ENCODE assay signal across 27 cellular contexts in genomic region chr4:179112441-179113170, GRCh38.
"Had no signal": no experiment of that assay in that cellular context is flagged by ENCODE, and none has a peak within 500 bp of the region (broad histone marks: within the 10 kb centered on the region; RNA-seq: fewer than 3 reads in every experiment).

No MANE protein-coding gene starts in this region.

- DNase-seq: activated CD4-positive, alpha-beta memory T cell treated with anti-CD3 and anti-CD28 coated beads for 36 hours; activated CD4-positive, alpha-beta T cell treated with anti-CD3 and anti-CD28 coated beads, Interleukin-2, amount 10 ng/mL, durations not matched to agents 24 days and 14 days; activated CD4-positive, CD25-positive, alpha-beta regulatory T cell treated with anti-CD3 and anti-CD28 coated beads, Interleukin-2, amount 50 U/mL, for 72 hours; activated CD8-positive, alpha-beta memory T cell treated with anti-CD3 and anti-CD28 coated beads, Interleukin-2, amount 50 U/mL, for 48 hours; activated gamma-delta T cell treated with Interleukin-2 at 50 U/mL for 16 hours; activated naive CD4-positive, alpha-beta T cell treated with anti-CD3 and anti-CD28 coated beads, Interleukin-2, amount 50 U/mL, for 16 hours; activated T-cell treated with anti-CD3 and anti-CD28 coated beads, Interleukin-2, amount 50 U/mL, for 4 hours; amygdala; central memory CD4-positive, alpha-beta T cell; endodermal cell; gastrocnemius medialis; hippocampal formation; lower lobe of right lung; mucosa of descending colon; posterior cingulate gyrus; right cardiac atrium; stimulated activated CD4-positive, alpha-beta T cell treated with anti-CD3 and anti-CD28 coated beads, Interleukin-4, amount 100 ng/mL, for 1 hour; stimulated activated naive CD8-positive, alpha-beta T cell treated with anti-CD3 and anti-CD28 coated beads, Interleukin-15, Interleukin-2, amounts not matched to agents 100 U/mL and 50 U/mL, for 24 hours; T-helper 9 cell; uterus had no signal

- H3K27ac ChIP-seq: esophagus muscularis mucosa, gastrocnemius medialis, lower lobe of right lung, thoracic aorta, uterus had no signal

- H3K9me3 Mint-ChIP-seq: endodermal cell; T-helper 1 cell treated with Interleukin-12 subunit alpha and Interleukin-12 subunit beta and Interleukin-4 antibody, amounts not matched to agents 30 μg/mL and 1 μg/mL, for 36 hours; type B pancreatic cell had no signal

- H3K27me3 Mint-ChIP-seq: activated CD4-positive, alpha-beta memory T cell treated with anti-CD3 and anti-CD28 coated beads for 36 hours; activated CD4-positive, alpha-beta T cell treated with anti-CD3 and anti-CD28 coated beads, Interleukin-2, amount 10 ng/mL, durations not matched to agents 24 days and 14 days; activated T-helper 17 cell treated with anti-CD3 and anti-CD28 coated beads, Interleukin-2, amount 50 U/mL, for 72 hours; dendritic cell treated with granulocyte-macrophage colony-stimulating factor and Interleukin-4, amounts not matched to agents 40 ng/mL and 50 ng/mL, for 4 days; natural killer cell treated with Interleukin-12 subunit alpha and Interleukin-12 subunit beta and Interleukin-15 and Interleukin-18, amount 100 ng/mL, for 72 hours; type B pancreatic cell had no signal

- H3K9me3 ChIP-seq: esophagus muscularis mucosa, gastrocnemius medialis, lower lobe of right lung, thoracic aorta, uterus had no signal

- ATAC-seq: activated T-cell treated with anti-CD3 and anti-CD28 coated beads, Interleukin-2, amount 50 U/mL, for 4 hours; activated T-helper 17 cell treated with anti-CD3 and anti-CD28 coated beads, Interleukin-2, amount 50 U/mL, for 72 hours; gastrocnemius medialis; lower lobe of right lung; mucosa of descending colon; natural killer cell treated with Interleukin-12 subunit alpha and Interleukin-12 subunit beta and Interleukin-15 and Interleukin-18, amount 100 ng/mL, for 72 hours; right cardiac atrium; stimulated activated naive CD8-positive, alpha-beta T cell treated with anti-CD3 and anti-CD28 coated beads, Interleukin-15, Interleukin-2, amounts not matched to agents 100 U/mL and 50 U/mL, for 24 hours had no signal

- H3K27ac Mint-ChIP-seq: activated CD4-positive, alpha-beta memory T cell treated with anti-CD3 and anti-CD28 coated beads for 36 hours; activated CD4-positive, alpha-beta T cell treated with anti-CD3 and anti-CD28 coated beads, Interleukin-2, amount 10 ng/mL, durations not matched to agents 24 days and 14 days; activated T-helper 17 cell treated with anti-CD3 and anti-CD28 coated beads, Interleukin-2, amount 50 U/mL, for 72 hours; dendritic cell treated with granulocyte-macrophage colony-stimulating factor and Interleukin-4, amounts not matched to agents 40 ng/mL and 50 ng/mL, for 4 days; endodermal cell; natural killer cell treated with Interleukin-12 subunit alpha and Interleukin-12 subunit beta and Interleukin-15 and Interleukin-18, amount 100 ng/mL, for 72 hours; T-helper 1 cell treated with Interleukin-12 subunit alpha and Interleukin-12 subunit beta and Interleukin-4 antibody, amounts not matched to agents 30 μg/mL and 1 μg/mL, for 36 hours; type B pancreatic cell had no signal

- H3K36me3 Mint-ChIP-seq: activated CD4-positive, alpha-beta memory T cell treated with anti-CD3 and anti-CD28 coated beads for 36 hours; natural killer cell treated with Interleukin-12 subunit alpha and Interleukin-12 subunit beta and Interleukin-15 and Interleukin-18, amount 100 ng/mL, for 72 hours; type B pancreatic cell had no signal

- H3K4me3 ChIP-seq: esophagus muscularis mucosa, gastrocnemius medialis, lower lobe of right lung, mucosa of descending colon, thoracic aorta, uterus had no signal

- H3K27me3 ChIP-seq: esophagus muscularis mucosa, gastrocnemius medialis, uterus had no signal

- H3K4me1 Mint-ChIP-seq: activated CD4-positive, alpha-beta T cell treated with anti-CD3 and anti-CD28 coated beads, Interleukin-2, amount 10 ng/mL, durations not matched to agents 24 days and 14 days; activated T-helper 17 cell treated with anti-CD3 and anti-CD28 coated beads, Interleukin-2, amount 50 U/mL, for 72 hours had no signal

- H3K36me3 ChIP-seq: esophagus muscularis mucosa, gastrocnemius medialis, lower lobe of right lung, thoracic aorta, uterus had no signal

- H3K4me3 Mint-ChIP-seq: activated CD4-positive, alpha-beta memory T cell treated with anti-CD3 and anti-CD28 coated beads for 36 hours; activated CD4-positive, alpha-beta T cell treated with anti-CD3 and anti-CD28 coated beads, Interleukin-2, amount 10 ng/mL, durations not matched to agents 24 days and 14 days; activated T-cell treated with anti-CD3 and anti-CD28 coated beads, Interleukin-2, amount 50 U/mL, for 4 hours; activated T-helper 17 cell treated with anti-CD3 and anti-CD28 coated beads, Interleukin-2, amount 50 U/mL, for 72 hours; dendritic cell treated with granulocyte-macrophage colony-stimulating factor and Interleukin-4, amounts not matched to agents 40 ng/mL and 50 ng/mL, for 4 days; endodermal cell; natural killer cell treated with Interleukin-12 subunit alpha and Interleukin-12 subunit beta and Interleukin-15 and Interleukin-18, amount 100 ng/mL, for 72 hours; T-helper 1 cell treated with Interleukin-12 subunit alpha and Interleukin-12 subunit beta and Interleukin-4 antibody, amounts not matched to agents 30 μg/mL and 1 μg/mL, for 36 hours; type B pancreatic cell had no signal

- H3K4me1 ChIP-seq: esophagus muscularis mucosa, gastrocnemius medialis, lower lobe of right lung, uterus had no signal
